In genomic region chrX:12814434-12814833, GRCh38 we compare ENCODE assay signal across 2 cellular contexts.
TF ChIP-seq lines count a peak whose summit lies in the region.

No MANE protein-coding gene starts in this region.

TF ChIP-seq in HEK293, 187 proteins besides CTCF, POLR2A, EP300 and RAD21 (continued from another document):
- TF ChIP-seq, protein P1, sequence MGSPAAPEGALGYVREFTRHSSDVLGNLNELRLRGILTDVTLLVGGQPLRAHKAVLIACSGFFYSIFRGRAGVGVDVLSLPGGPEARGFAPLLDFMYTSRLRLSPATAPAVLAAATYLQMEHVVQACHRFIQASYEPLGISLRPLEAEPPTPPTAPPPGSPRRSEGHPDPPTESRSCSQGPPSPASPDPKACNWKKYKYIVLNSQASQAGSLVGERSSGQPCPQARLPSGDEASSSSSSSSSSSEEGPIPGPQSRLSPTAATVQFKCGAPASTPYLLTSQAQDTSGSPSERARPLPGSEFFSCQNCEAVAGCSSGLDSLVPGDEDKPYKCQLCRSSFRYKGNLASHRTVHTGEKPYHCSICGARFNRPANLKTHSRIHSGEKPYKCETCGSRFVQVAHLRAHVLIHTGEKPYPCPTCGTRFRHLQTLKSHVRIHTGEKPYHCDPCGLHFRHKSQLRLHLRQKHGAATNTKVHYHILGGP (tag by site-specific recombination; IDR thresholded peaks at IDR 0.05), result no peak
- TF ChIP-seq ZNF654 (tag by site-specific recombination; IDR thresholded peaks at IDR 0.05; ENCODE audit: low read depth), result peak; percentile 40

TF ChIP-seq in K562, 482 proteins besides CTCF, POLR2A, EP300 and RAD21 (continued from another document):
- TF ChIP-seq, protein P2, sequence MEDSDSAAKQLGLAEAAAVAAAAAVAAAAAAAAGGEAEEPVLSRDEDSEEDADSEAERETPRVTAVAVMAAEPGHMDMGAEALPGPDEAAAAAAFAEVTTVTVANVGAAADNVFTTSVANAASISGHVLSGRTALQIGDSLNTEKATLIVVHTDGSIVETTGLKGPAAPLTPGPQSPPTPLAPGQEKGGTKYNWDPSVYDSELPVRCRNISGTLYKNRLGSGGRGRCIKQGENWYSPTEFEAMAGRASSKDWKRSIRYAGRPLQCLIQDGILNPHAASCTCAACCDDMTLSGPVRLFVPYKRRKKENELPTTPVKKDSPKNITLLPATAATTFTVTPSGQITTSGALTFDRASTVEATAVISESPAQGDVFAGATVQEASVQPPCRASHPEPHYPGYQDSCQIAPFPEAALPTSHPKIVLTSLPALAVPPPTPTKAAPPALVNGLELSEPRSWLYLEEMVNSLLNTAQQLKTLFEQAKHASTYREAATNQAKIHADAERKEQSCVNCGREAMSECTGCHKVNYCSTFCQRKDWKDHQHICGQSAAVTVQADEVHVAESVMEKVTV (CRISPR knock-in tag; IDR thresholded peaks at IDR 0.05), result 0 out of 2 replicates have a peak, but pooled peaks have one; percentile 11
- no peak for TF ChIP-seq ZNF512 (tag; IDR thresholded peaks at IDR 0.05)
TF ChIP-seq in K562: peak in this region for 3.
